In the genomic region with DNA sequence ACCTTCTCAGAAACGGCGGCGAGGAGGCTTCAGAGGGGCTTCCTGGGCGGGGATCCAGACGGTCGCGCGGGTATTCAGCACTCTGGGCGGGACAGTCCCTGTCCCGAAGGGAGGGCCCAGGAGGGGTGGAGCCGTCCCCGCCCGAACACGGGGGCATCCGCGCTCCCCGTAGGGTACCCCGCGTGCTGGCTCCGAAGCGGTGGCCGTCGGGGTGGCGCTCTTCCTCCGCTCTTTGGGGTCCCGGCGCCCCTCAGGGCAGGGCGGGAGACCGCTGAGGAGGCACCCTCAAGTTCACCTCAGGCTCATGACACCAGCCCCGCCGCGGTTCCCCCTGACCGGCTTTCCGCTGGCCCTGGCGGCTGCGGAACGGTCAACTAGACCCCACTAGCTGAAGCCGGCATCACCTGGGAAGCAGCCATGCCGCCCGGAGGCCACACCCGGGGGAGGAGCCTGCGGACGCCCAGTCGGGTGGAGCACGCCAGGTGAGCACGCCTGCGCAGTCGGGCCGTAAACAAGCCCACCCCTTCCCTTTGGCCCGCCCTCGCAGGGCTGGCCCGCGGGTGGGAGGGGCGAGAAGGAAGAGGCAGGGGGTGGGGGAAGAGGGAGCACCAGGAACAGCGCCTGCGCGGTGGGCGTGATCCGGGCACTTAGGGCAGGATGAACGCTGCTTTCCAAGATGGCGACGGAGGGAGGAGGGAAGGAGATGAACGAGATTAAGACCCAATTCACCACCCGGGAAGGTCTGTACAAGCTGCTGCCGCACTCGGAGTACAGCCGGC, we compare ENCODE assay signal across 8 cellular contexts. TPM values are rescaled to one million over a fixed set of nuclear protein-coding genes. Genes with fewer than 3 reads are reported as not detected.
A peak's percentile ranks its signal among the peaks of the same experiment; 100 is the strongest.
DNase-seq lines count a peak whose midpoint lies in the region; ATAC-seq, FAIRE-seq and TF ChIP-seq lines count a peak whose summit lies in the region.

A gene with protein sequence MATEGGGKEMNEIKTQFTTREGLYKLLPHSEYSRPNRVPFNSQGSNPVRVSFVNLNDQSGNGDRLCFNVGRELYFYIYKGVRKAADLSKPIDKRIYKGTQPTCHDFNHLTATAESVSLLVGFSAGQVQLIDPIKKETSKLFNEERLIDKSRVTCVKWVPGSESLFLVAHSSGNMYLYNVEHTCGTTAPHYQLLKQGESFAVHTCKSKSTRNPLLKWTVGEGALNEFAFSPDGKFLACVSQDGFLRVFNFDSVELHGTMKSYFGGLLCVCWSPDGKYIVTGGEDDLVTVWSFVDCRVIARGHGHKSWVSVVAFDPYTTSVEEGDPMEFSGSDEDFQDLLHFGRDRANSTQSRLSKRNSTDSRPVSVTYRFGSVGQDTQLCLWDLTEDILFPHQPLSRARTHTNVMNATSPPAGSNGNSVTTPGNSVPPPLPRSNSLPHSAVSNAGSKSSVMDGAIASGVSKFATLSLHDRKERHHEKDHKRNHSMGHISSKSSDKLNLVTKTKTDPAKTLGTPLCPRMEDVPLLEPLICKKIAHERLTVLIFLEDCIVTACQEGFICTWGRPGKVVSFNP (plus strand): TSS at position 650 of the 779 bp plus-strand sequence. CDS start 27 bp downstream, at position 677.

- H3K36me3 ChIP-seq in WERI-Rb-1 (peaks cover 4% of the 10 kb centered on the region), bronchial epithelial cell (ENCODE audit: control insufficient read depth, insufficient read depth, low read length) (peaks cover 1% of the 10 kb centered on the region)

- no peaks in the 10 kb centered on the region for H3K9me3 ChIP-seq in WERI-Rb-1 (ENCODE audit: severe bottlenecking)

- no peak for FAIRE-seq in bronchial epithelial cell (lab: Jason Lieb, UNC)

- H3K4me3 ChIP-seq in WERI-Rb-1 (ENCODE audit: low read depth, low read length): peak within 1 kb of the TSS; percentile 77
- H3K4me3 ChIP-seq in bronchial epithelial cell (ENCODE audit: low read depth, low read length): peak within 1 kb of the TSS; percentile 79

- no peaks in the 10 kb centered on the region for H3K27me3 ChIP-seq in WERI-Rb-1 (ENCODE audit: insufficient read depth, low read depth, severe bottlenecking)
- H3K27me3 ChIP-seq in bronchial epithelial cell (ENCODE audit: control insufficient read depth, insufficient read depth, low read length): no peaks in the 10 kb centered on the region

- H3K27ac ChIP-seq in WERI-Rb-1: peak within 1 kb of the TSS; percentile 92

- 0 out of 2 replicates have a peak, but pooled peaks have one; percentile 23 for TF ChIP-seq CTCF in WERI-Rb-1 (IDR thresholded peaks at IDR 0.05; ENCODE audit: low read depth, low read length)
- no peak for TF ChIP-seq CTCF in bronchial epithelial cell (IDR thresholded peaks at IDR 0.05; ENCODE audit: insufficient read depth, low read length, severe bottlenecking)

- ATAC-seq in GM18907 (IDR thresholded peaks at IDR 0.05; ENCODE audit: unreplicated experiment) (peak; percentile 93), HG03159 (IDR thresholded peaks at IDR 0.05; ENCODE audit: unreplicated experiment) (peak; percentile 85)

- DNase-seq in AG08396 (ENCODE audit: low spot score) (peak; percentile 100), NCI-H2227 (lab: John Stamatoyannopoulos, UW; ENCODE audit: unreplicated experiment) (peak; percentile 99), WERI-Rb-1 (peak; percentile 99), bronchial epithelial cell (ENCODE audit: low read depth) (peak; percentile 90), iPS-NIHi7 (ENCODE audit: extremely low spot score) (peak; percentile 100), smooth muscle cell of the brain vasculature (ENCODE audit: low read depth, low spot score) (peak; percentile 89)

RNA-seq across cellular contexts. Expression of the gene that starts here (rescaled TPM):
- total RNA-seq in bronchial epithelial cell: 18.9 and 20.0 TPM in 2 replicates

Comparison
In these comparisons a context has a peak if more than half of its experiments do, and no peak if none do; other contexts are left out.
1. Peak in every context shown above with its lines: DNase-seq, ATAC-seq, H3K4me3 ChIP-seq and H3K27ac ChIP-seq.